17 cellular contexts compared by ENCODE assay signal in the genomic region with DNA sequence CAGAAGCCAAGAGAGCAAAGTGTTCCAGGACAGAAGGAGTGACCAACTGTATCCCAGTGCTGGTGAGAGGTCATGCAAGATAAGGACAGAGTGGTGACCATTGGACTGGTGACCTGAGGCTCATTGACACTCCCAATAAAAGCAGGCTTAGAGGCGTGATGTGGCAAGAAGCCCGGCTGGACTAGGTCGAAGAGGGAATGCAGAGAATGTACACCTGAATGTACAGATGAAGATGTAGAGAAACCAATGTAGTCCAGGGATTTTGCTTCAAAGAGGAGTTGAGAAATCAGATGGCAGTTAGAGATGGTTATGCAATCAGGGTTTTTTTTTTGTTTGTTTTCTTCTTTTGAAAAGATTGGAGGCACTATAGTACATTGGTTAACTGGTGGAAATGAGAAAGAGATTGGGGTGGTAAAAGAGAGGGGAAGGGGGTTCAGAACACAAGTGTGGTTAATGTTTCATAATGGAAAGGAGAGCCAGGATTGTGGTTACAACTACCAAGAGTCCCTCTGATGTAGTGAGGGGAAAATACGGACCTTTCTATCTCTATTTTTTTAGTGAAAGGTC. TPM values are rescaled to one million over a fixed set of nuclear protein-coding genes. Genes with fewer than 3 reads are reported as not detected.
DNase-seq lines count a peak whose midpoint lies in the region; ATAC-seq and TF ChIP-seq lines count a peak whose summit lies in the region.
"Had no signal": no experiment of that assay in that cellular context is flagged by ENCODE, and none has a peak within 500 bp of the region (broad histone marks: within the 10 kb centered on the region; RNA-seq: fewer than 3 reads in every experiment).

No MANE protein-coding gene starts in this region.

- no peak for ATAC-seq in GM21390 (IDR thresholded peaks at IDR 0.05; ENCODE audit: unreplicated experiment)
- ATAC-seq: gastroesophageal sphincter had no signal

- H3K27me3 Mint-ChIP-seq in progenitor cell of endocrine pancreas: no peaks in the 10 kb centered on the region

- in situ Hi-C loops in brain microvascular endothelial cell (cut with HindIII; ENCODE audit: low pct_ligation_motif_present, low sequenced_read_pairs): loop anchor here (25.0 kb wide), 1 partner anchor 174 kb away; no protein-coding TSS in a partner anchor

- no peak overlapping the region for H3K4me3 Mint-ChIP-seq in progenitor cell of endocrine pancreas (ENCODE audit: low read depth)
- H3K4me3 Mint-ChIP-seq: activated B cell treated with CpG ODN at 0.5 μM for 24 hours; CD4-positive, alpha-beta T cell; stimulated activated naive CD8-positive, alpha-beta T cell treated with anti-CD3 and anti-CD28 coated beads, Interleukin-15, Interleukin-2, amounts not matched to agents 100 ng/mL and 50 ng/mL, for 24 hours had no signal

- no peaks in the 10 kb centered on the region for H3K36me3 ChIP-seq in brain microvascular endothelial cell (replicated peaks)
- H3K36me3 ChIP-seq: gastroesophageal sphincter had no signal

- H3K4me1 Mint-ChIP-seq in progenitor cell of endocrine pancreas (ENCODE audit: low read depth): peaks cover 17% of the 10 kb centered on the region
- H3K4me1 Mint-ChIP-seq: activated B cell treated with CpG ODN at 0.5 μM for 24 hours had no signal

- no peaks in the 10 kb centered on the region for H3K27me3 ChIP-seq in brain microvascular endothelial cell (replicated peaks)
- H3K27me3 ChIP-seq: gastroesophageal sphincter had no signal

- peaks cover 31% of the 10 kb centered on the region for H3K36me3 Mint-ChIP-seq in progenitor cell of endocrine pancreas (ENCODE audit: insufficient read depth)

- H3K4me3 ChIP-seq in brain microvascular endothelial cell (ENCODE audit: low read depth, low read length): no peak overlapping the region
- H3K4me3 ChIP-seq: gastroesophageal sphincter had no signal

- TF ChIP-seq CTCF in brain microvascular endothelial cell (IDR thresholded peaks at IDR 0.05; ENCODE audit: low read depth, low read length, missing control alignments): no peak
- no peak for TF ChIP-seq CTCF in progenitor cell of endocrine pancreas (IDR thresholded peaks at IDR 0.05; ENCODE audit: unreplicated experiment)

- DNase-seq in GF-D8 (lab: John Stamatoyannopoulos, UW) (peak; percentile 71), MV-4-11 (lab: John Stamatoyannopoulos, UW) (peak; percentile 97), brain microvascular endothelial cell (no peak), progenitor cell of endocrine pancreas (ENCODE audit: low spot score, unreplicated experiment) (no peak), occipital lobe (lab: John Stamatoyannopoulos, UW) (no peak), NCI-H187 (lab: John Stamatoyannopoulos, UW) (no peak), SHP77 (lab: John Stamatoyannopoulos, UW) (no peak)
- DNase-seq: activated B cell treated with CpG ODN at 0.5 μM for 24 hours; CD4-positive, alpha-beta T cell; HCEC 1CT; islet precursor cell; NCI-H1694; NCI-H82; SW 1271 had no signal

- H3K27ac Mint-ChIP-seq in progenitor cell of endocrine pancreas: peak overlapping the region; percentile 11
- H3K27ac Mint-ChIP-seq: activated B cell treated with CpG ODN at 0.5 μM for 24 hours; CD4-positive, alpha-beta T cell; stimulated activated naive CD8-positive, alpha-beta T cell treated with anti-CD3 and anti-CD28 coated beads, Interleukin-15, Interleukin-2, amounts not matched to agents 100 ng/mL and 50 ng/mL, for 24 hours had no signal

- H3K9me3 Mint-ChIP-seq in progenitor cell of endocrine pancreas (ENCODE audit: low read depth): no peaks in the 10 kb centered on the region
- H3K9me3 Mint-ChIP-seq: activated B cell treated with CpG ODN at 0.5 μM for 24 hours; CD4-positive, alpha-beta T cell; stimulated activated naive CD8-positive, alpha-beta T cell treated with anti-CD3 and anti-CD28 coated beads, Interleukin-15, Interleukin-2, amounts not matched to agents 100 ng/mL and 50 ng/mL, for 24 hours had no signal

- peak overlapping the region; percentile 72 for H3K27ac ChIP-seq in brain microvascular endothelial cell

RNA-seq across cellular contexts. Expression of gene ST3GAL6, which starts 23.3 kb away (rescaled TPM):
- total RNA-seq in progenitor cell of endocrine pancreas (46.8 and 49.2 TPM in 2 replicates), occipital lobe (35.6 TPM)
- total RNA-seq: activated B cell treated with CpG ODN at 0.5 μM for 24 hours had no signal

Comparison
In these comparisons a context has a peak if more than half of its experiments do, and no peak if none do; other contexts are left out.
1. DNase-seq: peak in GF-D8 (single experiment) and MV-4-11 (single experiment); none in brain microvascular endothelial cell (single experiment), progenitor cell of endocrine pancreas (single experiment), occipital lobe (single experiment), NCI-H187 (0 of 2) and SHP77 (0 of 2).